Comparison of ENCODE assay signal across 22 cellular contexts in the genomic region with DNA sequence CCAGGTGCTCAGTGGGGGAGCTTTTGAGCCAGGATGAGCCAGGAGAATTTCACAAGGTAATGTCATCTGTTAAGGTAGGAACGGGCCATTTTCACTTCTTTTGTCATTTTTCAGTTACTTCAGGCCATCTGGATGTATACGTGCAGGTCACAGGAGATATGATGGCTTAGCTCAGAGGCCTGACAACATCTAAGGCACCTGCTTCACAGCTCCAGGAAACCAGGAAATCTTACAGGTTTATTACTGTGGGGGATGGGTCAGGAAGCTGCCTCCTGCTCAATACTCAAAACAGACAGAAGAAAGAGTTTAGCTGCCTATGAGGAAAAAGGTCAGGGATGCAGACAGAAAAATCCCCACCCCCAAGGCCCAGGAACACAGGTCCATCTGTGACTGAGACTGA.
DNase-seq lines count a peak whose midpoint lies in the region; FAIRE-seq and TF ChIP-seq lines count a peak whose summit lies in the region.
"Had no signal": no experiment of that assay in that cellular context is flagged by ENCODE, and none has a peak within 500 bp of the region (broad histone marks: within the 10 kb centered on the region; RNA-seq: fewer than 3 reads in every experiment).

No MANE protein-coding gene starts in this region.

- H3K27ac ChIP-seq in small intestine (ENCODE audit: low read depth in 1 of 2, low read length in 1 of 2) = no peak overlapping the region
- H3K27ac ChIP-seq: BLaER1 treated with 17β-estradiol and CSF1 and Interleukin-3, amounts not matched to agents 10 nM and 100 nM had no signal

- peaks cover 3% of the 10 kb centered on the region for H3K9me3 Mint-ChIP-seq in glutamatergic neuron (ENCODE audit: unreplicated experiment)

- TF ChIP-seq CTCF in glutamatergic neuron (IDR thresholded peaks at IDR 0.05; ENCODE audit: partially characterized antibody, unreplicated experiment) = no peak

- no peaks in the 10 kb centered on the region for H3K27me3 ChIP-seq in small intestine (ENCODE audit: control insufficient read depth in 2 of 2, insufficient read depth in 2 of 2, low read length in 2 of 2)
- H3K27me3 ChIP-seq: BLaER1 treated with 17β-estradiol and CSF1 and Interleukin-3, amounts not matched to agents 10 nM and 100 nM had no signal

- no peak for FAIRE-seq in small intestine (lab: Jason Lieb, UNC)
- FAIRE-seq: K562, RCC 7860 had no signal

- H3K27me3 Mint-ChIP-seq in glutamatergic neuron (ENCODE audit: unreplicated experiment) = no peaks in the 10 kb centered on the region
- H3K27me3 Mint-ChIP-seq: CD4-positive, alpha-beta memory T cell had no signal

- H3K4me1 Mint-ChIP-seq in glutamatergic neuron (ENCODE audit: low read depth, unreplicated experiment) = peaks cover 9% of the 10 kb centered on the region
- H3K4me1 Mint-ChIP-seq: CD4-positive, alpha-beta memory T cell had no signal

- peak overlapping the region; percentile 49 for H3K27ac Mint-ChIP-seq in glutamatergic neuron (ENCODE audit: unreplicated experiment)
- H3K27ac Mint-ChIP-seq: CD4-positive, alpha-beta memory T cell had no signal

- H3K36me3 Mint-ChIP-seq in glutamatergic neuron (ENCODE audit: unreplicated experiment) = no peaks in the 10 kb centered on the region
- H3K36me3 Mint-ChIP-seq: CD4-positive, alpha-beta memory T cell had no signal

- no peaks in the 10 kb centered on the region for H3K9me3 ChIP-seq in small intestine (ENCODE audit: control insufficient read depth, low read depth)
- H3K9me3 ChIP-seq: Caco-2, HAP-1 had no signal

- H3K4me3 Mint-ChIP-seq in glutamatergic neuron (ENCODE audit: unreplicated experiment) = no peak overlapping the region
- H3K4me3 Mint-ChIP-seq: CD4-positive, alpha-beta memory T cell had no signal

- H3K4me1 ChIP-seq in small intestine (ENCODE audit: control insufficient read depth in 2 of 2, insufficient read depth in 1 of 2, low read depth in 1 of 2, low read length in 1 of 2) = no peaks in the 10 kb centered on the region
- H3K4me1 ChIP-seq: BLaER1 treated with 17β-estradiol and CSF1 and Interleukin-3, amounts not matched to agents 10 nM and 100 nM; Caco-2; HAP-1 had no signal

- DNase-seq in DMS53 (lab: John Stamatoyannopoulos, UW) (peak; percentile 34), DMS53 treated with DMSO at 0.1 percent for 48 hours (lab: John Stamatoyannopoulos, UW; ENCODE audit: unreplicated experiment) (no peak), NCI-H69 (lab: John Stamatoyannopoulos, UW) (peak; percentile 7), glutamatergic neuron (no peak), small intestine (peak; percentile 21), UCSD-AML1 (lab: John Stamatoyannopoulos, UW; ENCODE audit: unreplicated experiment) (no peak), activated gamma-delta T cell treated with Interleukin-2 at 50 U/mL for 16 hours (no peak), DMS 273 (lab: John Stamatoyannopoulos, UW; ENCODE audit: unreplicated experiment) (no peak)
- DNase-seq: 8988T; Caco-2; CD4-positive, alpha-beta memory T cell; EL; NCI-H1092; NCI-H1436; NCI-H187 treated with DMSO at 0.1 percent for 48 hours; NCI-H2107; OCI-M1; SW 1271 had no signal

- H3K36me3 ChIP-seq in small intestine (ENCODE audit: control insufficient read depth in 2 of 2, insufficient read depth in 2 of 2, low read length in 2 of 2) = no peaks in the 10 kb centered on the region
- H3K36me3 ChIP-seq: BLaER1 treated with 17β-estradiol and CSF1 and Interleukin-3, amounts not matched to agents 10 nM and 100 nM; HAP-1 had no signal

- 17 to 56% (median 24%) methylated on average over 2 of the region's 2 CpGs for WGBS in small intestine, 3 donors

- H3K4me3 ChIP-seq in small intestine (ENCODE audit: low read depth in 1 of 2, low read length in 2 of 2) = no peak overlapping the region
- H3K4me3 ChIP-seq: BLaER1 treated with 17β-estradiol and CSF1 and Interleukin-3, amounts not matched to agents 10 nM and 100 nM; HAP-1; K562 had no signal

Comparison
In these comparisons a context has a peak if more than half of its experiments do, and no peak if none do; other contexts are left out.
1. DNase-seq: peak in DMS53 (single experiment), NCI-H69 (single experiment) and small intestine (single experiment); none in DMS53 treated with DMSO at 0.1 percent for 48 hours (single experiment), glutamatergic neuron (single experiment), UCSD-AML1 (single experiment), activated gamma-delta T cell treated with Interleukin-2 at 50 U/mL for 16 hours (single experiment) and DMS 273 (single experiment).